Comparison of ENCODE assay signal across 21 cellular contexts in the genomic region with DNA sequence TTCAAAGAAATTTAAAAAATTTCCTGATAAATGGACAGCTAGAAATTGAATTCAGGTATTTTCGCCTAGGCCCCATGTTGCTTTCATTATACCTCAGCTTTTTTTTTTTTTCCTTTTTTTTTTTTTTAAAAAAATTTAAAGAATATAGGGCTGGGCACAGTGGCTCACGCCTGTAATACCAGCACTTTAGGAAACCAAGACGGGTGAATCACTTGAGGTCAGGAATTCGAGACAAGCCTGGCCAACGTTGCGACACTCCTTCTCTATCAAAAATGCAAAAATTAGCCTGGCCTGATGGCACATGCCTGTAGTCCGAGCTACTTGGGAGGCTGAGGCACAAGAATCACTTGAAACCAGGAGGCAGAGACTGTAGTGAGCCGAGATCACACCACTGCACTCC.
"Had no signal": no experiment of that assay in that cellular context is flagged by ENCODE, and none has a peak within 500 bp of the region (broad histone marks: within the 10 kb centered on the region; RNA-seq: fewer than 3 reads in every experiment).

No MANE protein-coding gene starts in this region.

- H3K27ac ChIP-seq: foreskin keratinocyte, hepatocyte, left ventricle myocardium inferior, lower lobe of right lung, neural progenitor cell, ovary, right atrium auricular region, sigmoid colon had no signal

- H3K4me1 ChIP-seq: foreskin keratinocyte, lower lobe of right lung had no signal

- DNase-seq: effector CD4-positive, alpha-beta T cell; endodermal cell; erythroblast; foreskin keratinocyte; kidney; left cardiac atrium; left ventricle myocardium inferior; lower lobe of right lung; nucleus accumbens; ovary; sigmoid colon; small intestine; stimulated activated CD4-positive, alpha-beta T cell treated with anti-CD3 and anti-CD28 coated beads, Interleukin-12 subunit alpha, Interleukin-12 subunit beta, amount 100 ng/mL, for 4 hours; stimulated activated CD4-positive, alpha-beta T cell treated with anti-CD3 and anti-CD28 coated beads, Interleukin-2, amount 100 ng/mL, for 48 hours; stimulated activated naive CD4-positive, alpha-beta T cell treated with Interleukin-2 at 50 U/mL for 16 hours had no signal

- H3K9ac ChIP-seq: neural progenitor cell had no signal

- H3K36me3 ChIP-seq: left ventricle myocardium inferior, lower lobe of right lung, neural progenitor cell, ovary, right atrium auricular region, sigmoid colon had no signal

- H2AFZ ChIP-seq: hepatocyte, neural progenitor cell had no signal

- H3K79me2 ChIP-seq: hepatocyte had no signal

- FAIRE-seq: endothelial cell of umbilical vein, kidney, small intestine, urothelium cell line had no signal

- H3K4me2 ChIP-seq: hepatocyte, neural progenitor cell had no signal

- H3K4me3 ChIP-seq: hepatocyte, left ventricle myocardium inferior, lower lobe of right lung, neural progenitor cell, ovary, right atrium auricular region, sigmoid colon had no signal

- ATAC-seq: foreskin keratinocyte; left cardiac atrium; lower lobe of right lung; natural killer cell treated with Interleukin-12 subunit alpha and Interleukin-12 subunit beta and Interleukin-15 and Interleukin-18, amount 100 ng/mL, for 72 hours had no signal

- H3K27me3 ChIP-seq: foreskin keratinocyte, hepatocyte, neural progenitor cell, ovary, right atrium auricular region, sigmoid colon had no signal

- H3K9me3 ChIP-seq: left ventricle myocardium inferior, lower lobe of right lung, ovary, right atrium auricular region, sigmoid colon had no signal
